9 cellular contexts compared by ENCODE assay signal in genomic region chr6:32151885-32152311, GRCh38. TPM values are rescaled to one million over a fixed set of nuclear protein-coding genes. Genes with fewer than 3 reads are reported as not detected.
DNase-seq lines count a peak whose midpoint lies in the region; ATAC-seq and TF ChIP-seq lines count a peak whose summit lies in the region.
"Had no signal": no experiment of that assay in that cellular context is flagged by ENCODE, and none has a peak within 500 bp of the region (broad histone marks: within the 10 kb centered on the region; RNA-seq: fewer than 3 reads in every experiment).

TSS of gene PRRT1 (minus strand) at chr6:32151939. CDS start at chr6:32151827, 112 bp downstream.

- H3K27me3 ChIP-seq in adrenal gland (no peaks in the 10 kb centered on the region), iPS-20b (ENCODE audit: insufficient read depth, low read length) (peaks cover 35% of the 10 kb centered on the region)

- H3K9me3 ChIP-seq in adrenal gland (replicated peaks in 1 of 3): no peaks in the 10 kb centered on the region
- no peaks in the 10 kb centered on the region for H3K9me3 ChIP-seq in iPS-20b (ENCODE audit: insufficient read depth, low read depth, low read length)

- no peak for ATAC-seq in GM18909 (IDR thresholded peaks at IDR 0.05; ENCODE audit: poor library complexity, unreplicated experiment)
- ATAC-seq: activated CD8-positive, alpha-beta memory T cell treated with anti-CD3 and anti-CD28 coated beads, Interleukin-2, amount 10 ng/mL, durations not matched to agents 7 days and 5 days had no signal

- DNase-seq in NCI-H748 (lab: John Stamatoyannopoulos, UW; ENCODE audit: unreplicated experiment) (peak; percentile 37), NCI-H748 treated with DMSO at 0.1 percent for 48 hours (lab: John Stamatoyannopoulos, UW) (no peak), adrenal gland (no peak), substantia nigra (lab: John Stamatoyannopoulos, UW) (peak in 14 of 49 donors; percentile 7 to 57 (median 31)), middle frontal gyrus (ENCODE audit: extremely low spot score, low spot score) (no peak), GM19238 (ENCODE audit: insufficient read length, low spot score) (no peak)
- DNase-seq: activated CD8-positive, alpha-beta memory T cell treated with anti-CD3 and anti-CD28 coated beads, Interleukin-2, amount 10 ng/mL, durations not matched to agents 7 days and 5 days had no signal

- H3K4me3 ChIP-seq in adrenal gland (peak within 1 kb of the TSS in 2 of 4 donors; percentile 66 to 89), iPS-20b (ENCODE audit: low read length) (peak within 1 kb of the TSS; percentile 94)

- peak within 1 kb of the TSS; percentile 92; the same call in 1 of the 2 replicates for H3K9ac ChIP-seq in iPS-20b (ENCODE audit: low read depth, low read length)

- H3K27ac ChIP-seq in adrenal gland: peak within 1 kb of the TSS in 4 of 5 donors; percentile 78 to 94 (median 87)
- H3K27ac ChIP-seq in iPS-20b (ENCODE audit: low read length): no peak within 1 kb of the TSS
- peak within 1 kb of the TSS; percentile 76 for H3K27ac ChIP-seq in substantia nigra (ENCODE audit: low read depth, low read length, poor library complexity, severe bottlenecking)

- intact Hi-C loops in adrenal gland (cut with DNase I): no loop called here

- 20 to 35% (median 29%) methylated on average over 8 to 13 of the region's 19 CpGs for WGBS in adrenal gland, 4 donors

- TF ChIP-seq CTCF in adrenal gland (IDR thresholded peaks at IDR 0.05): no peak

- no peak for TF ChIP-seq POLR2A in adrenal gland (IDR thresholded peaks at IDR 0.05)

- peaks cover 14 to 20% of the 10 kb centered on the region in 2 donors for H3K4me1 ChIP-seq in adrenal gland (replicated peaks in 1 of 2)
- peaks cover 18% of the 10 kb centered on the region for H3K4me1 ChIP-seq in iPS-20b (ENCODE audit: insufficient read depth, low read length)

- peaks cover 0 to 11% of the 10 kb centered on the region in 2 donors for H3K36me3 ChIP-seq in adrenal gland (replicated peaks in 1 of 2)
- peaks cover 12% of the 10 kb centered on the region for H3K36me3 ChIP-seq in iPS-20b (ENCODE audit: insufficient read depth, low read depth, low read length)

RNA-seq across cellular contexts. Expression of gene PRRT1, which starts in this region (rescaled TPM):
- 1 to 10 TPM in 6 of 8 donors, under 1 TPM in 1, not detected in 1; 0.66 to 4.8 (median 2.0) TPM for total RNA-seq in adrenal gland
- 10 to 100 TPM in 2 of 3 donors, 1 to 10 TPM in 1; 1.6 to 26.0 (median 14.7) TPM for polyA plus RNA-seq in adrenal gland
